In the genomic region with DNA sequence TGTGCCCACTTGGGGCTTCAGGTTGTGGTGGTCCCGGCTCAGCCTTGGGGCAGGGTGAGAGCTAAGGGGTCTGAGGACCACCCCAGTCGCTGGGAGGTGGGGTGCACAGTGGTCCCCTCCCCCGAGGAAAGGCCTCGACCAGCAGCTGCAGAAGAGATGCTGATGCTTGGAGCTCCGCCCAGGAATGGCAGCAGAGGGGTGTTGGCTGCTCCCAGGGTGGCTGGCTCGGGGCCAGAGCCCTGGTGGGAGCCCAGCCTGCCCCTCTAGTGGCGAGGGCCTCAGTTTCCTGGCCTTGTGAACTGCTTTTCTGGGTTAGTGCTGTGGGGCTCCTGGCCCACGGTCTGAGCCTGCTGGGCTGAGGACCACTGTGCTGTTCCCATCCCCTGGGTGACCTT, we compare ENCODE assay signal across 1 cellular context.
TF ChIP-seq lines count a peak whose summit lies in the region.

No MANE protein-coding gene starts in this region.

TF ChIP-seq in HEK293, 187 proteins besides CTCF, POLR2A, EP300 and RAD21 (continued from another document):
- no peak for TF ChIP-seq ZBTB1 (tag by site-specific recombination; IDR thresholded peaks at IDR 0.05)
- no peak for TF ChIP-seq ZNF843 (tag by site-specific recombination; IDR thresholded peaks at IDR 0.05)
- TF ChIP-seq HOXC10 (CRISPR knock-in tag; IDR thresholded peaks at IDR 0.05): no peak
- no peak for TF ChIP-seq ZNF837 (tag by site-specific recombination; IDR thresholded peaks at IDR 0.05)
- TF ChIP-seq ZNF510 (tag by site-specific recombination; IDR thresholded peaks at IDR 0.05; ENCODE audit: insufficient replicate concordance): no peak
- TF ChIP-seq ZEB2 (tag by site-specific recombination; IDR thresholded peaks at IDR 0.05): no peak
- TF ChIP-seq ZNF621 (tag by site-specific recombination; IDR thresholded peaks at IDR 0.05): no peak
- TF ChIP-seq ZNF155 (tag by site-specific recombination; IDR thresholded peaks at IDR 0.05): no peak
- no peak for TF ChIP-seq GLI2 (tag by site-specific recombination; IDR thresholded peaks at IDR 0.05; ENCODE audit: borderline replicate concordance, low read depth)
- TF ChIP-seq, protein P1, sequence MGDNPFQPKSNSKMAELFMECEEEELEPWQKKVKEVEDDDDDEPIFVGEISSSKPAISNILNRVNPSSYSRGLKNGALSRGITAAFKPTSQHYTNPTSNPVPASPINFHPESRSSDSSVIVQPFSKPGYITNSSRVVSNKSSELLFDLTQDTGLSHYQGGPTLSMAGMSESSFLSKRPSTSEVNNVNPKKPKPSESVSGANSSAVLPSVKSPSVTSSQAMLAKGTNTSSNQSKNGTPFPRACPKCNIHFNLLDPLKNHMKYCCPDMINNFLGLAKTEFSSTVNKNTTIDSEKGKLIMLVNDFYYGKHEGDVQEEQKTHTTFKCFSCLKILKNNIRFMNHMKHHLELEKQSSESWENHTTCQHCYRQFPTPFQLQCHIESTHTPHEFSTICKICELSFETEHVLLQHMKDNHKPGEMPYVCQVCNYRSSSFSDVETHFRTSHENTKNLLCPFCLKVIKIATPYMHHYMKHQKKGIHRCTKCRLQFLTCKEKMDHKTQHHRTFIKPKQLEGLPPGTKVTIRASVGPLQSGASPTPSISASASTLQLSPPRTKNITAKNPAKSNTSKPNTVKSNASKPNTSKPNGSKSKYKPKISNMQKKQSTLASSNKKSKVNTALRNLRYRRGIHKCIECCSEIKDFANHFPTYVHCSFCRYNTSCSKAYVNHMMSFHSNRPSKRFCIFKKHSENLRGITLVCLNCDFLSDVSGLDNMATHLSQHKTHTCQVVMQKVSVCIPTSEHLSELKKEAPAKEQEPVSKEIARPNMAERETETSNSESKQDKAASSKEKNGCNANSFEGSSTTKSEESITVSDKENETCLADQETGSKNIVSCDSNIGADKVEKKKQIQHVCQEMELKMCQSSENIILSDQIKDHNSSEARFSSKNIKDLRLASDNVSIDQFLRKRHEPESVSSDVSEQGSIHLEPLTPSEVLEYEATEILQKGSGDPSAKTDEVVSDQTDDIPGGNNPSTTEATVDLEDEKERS (tag by site-specific recombination; IDR thresholded peaks at IDR 0.05): no peak
- TF ChIP-seq ZNF169 (tag by site-specific recombination; IDR thresholded peaks at IDR 0.05): no peak
- TF ChIP-seq, protein P2, sequence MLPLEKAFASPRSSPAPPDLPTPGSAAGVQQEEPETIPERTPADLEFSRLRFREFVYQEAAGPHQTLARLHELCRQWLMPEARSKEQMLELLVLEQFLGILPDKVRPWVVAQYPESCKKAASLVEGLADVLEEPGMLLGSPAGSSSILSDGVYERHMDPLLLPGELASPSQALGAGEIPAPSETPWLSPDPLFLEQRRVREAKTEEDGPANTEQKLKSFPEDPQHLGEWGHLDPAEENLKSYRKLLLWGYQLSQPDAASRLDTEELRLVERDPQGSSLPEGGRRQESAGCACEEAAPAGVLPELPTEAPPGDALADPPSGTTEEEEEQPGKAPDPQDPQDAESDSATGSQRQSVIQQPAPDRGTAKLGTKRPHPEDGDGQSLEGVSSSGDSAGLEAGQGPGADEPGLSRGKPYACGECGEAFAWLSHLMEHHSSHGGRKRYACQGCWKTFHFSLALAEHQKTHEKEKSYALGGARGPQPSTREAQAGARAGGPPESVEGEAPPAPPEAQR (tag by site-specific recombination; IDR thresholded peaks at IDR 0.05): no peak
- TF ChIP-seq EGR2 (tag by site-specific recombination; IDR thresholded peaks at IDR 0.05; ENCODE audit: low read depth): no peak
- TF ChIP-seq ZBTB20 (tag by site-specific recombination; IDR thresholded peaks at IDR 0.05): peak; percentile 64; the same call in 1 of the 2 replicates
- no peak for TF ChIP-seq SCRT2 (tag by site-specific recombination; IDR thresholded peaks at IDR 0.05)
- TF ChIP-seq, protein P3, sequence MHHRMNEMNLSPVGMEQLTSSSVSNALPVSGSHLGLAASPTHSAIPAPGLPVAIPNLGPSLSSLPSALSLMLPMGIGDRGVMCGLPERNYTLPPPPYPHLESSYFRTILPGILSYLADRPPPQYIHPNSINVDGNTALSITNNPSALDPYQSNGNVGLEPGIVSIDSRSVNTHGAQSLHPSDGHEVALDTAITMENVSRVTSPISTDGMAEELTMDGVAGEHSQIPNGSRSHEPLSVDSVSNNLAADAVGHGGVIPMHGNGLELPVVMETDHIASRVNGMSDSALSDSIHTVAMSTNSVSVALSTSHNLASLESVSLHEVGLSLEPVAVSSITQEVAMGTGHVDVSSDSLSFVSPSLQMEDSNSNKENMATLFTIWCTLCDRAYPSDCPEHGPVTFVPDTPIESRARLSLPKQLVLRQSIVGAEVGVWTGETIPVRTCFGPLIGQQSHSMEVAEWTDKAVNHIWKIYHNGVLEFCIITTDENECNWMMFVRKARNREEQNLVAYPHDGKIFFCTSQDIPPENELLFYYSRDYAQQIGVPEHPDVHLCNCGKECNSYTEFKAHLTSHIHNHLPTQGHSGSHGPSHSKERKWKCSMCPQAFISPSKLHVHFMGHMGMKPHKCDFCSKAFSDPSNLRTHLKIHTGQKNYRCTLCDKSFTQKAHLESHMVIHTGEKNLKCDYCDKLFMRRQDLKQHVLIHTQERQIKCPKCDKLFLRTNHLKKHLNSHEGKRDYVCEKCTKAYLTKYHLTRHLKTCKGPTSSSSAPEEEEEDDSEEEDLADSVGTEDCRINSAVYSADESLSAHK (tag by site-specific recombination; IDR thresholded peaks at IDR 0.05): no peak
- TF ChIP-seq BCL11A (tag by site-specific recombination; IDR thresholded peaks at IDR 0.05; ENCODE audit: low read depth): no peak
- TF ChIP-seq ZNF133 (tag by site-specific recombination; IDR thresholded peaks at IDR 0.05): no peak
- no peak for TF ChIP-seq ZNF561 (tag by site-specific recombination; IDR thresholded peaks at IDR 0.05; ENCODE audit: borderline replicate concordance)
- no peak for TF ChIP-seq KLF16 (tag by site-specific recombination; IDR thresholded peaks at IDR 0.05)
- no peak for TF ChIP-seq ZNF677 (tag by site-specific recombination; IDR thresholded peaks at IDR 0.05)
- TF ChIP-seq ZNF335 (tag by site-specific recombination; conservative IDR thresholded peaks at IDR 0.05): 0 out of 2 replicates have a peak, but pooled peaks have one; percentile 17
- peak; percentile 65 for TF ChIP-seq GLIS1 (tag by site-specific recombination; IDR thresholded peaks at IDR 0.05)
- TF ChIP-seq ZNF248 (tag by site-specific recombination; IDR thresholded peaks at IDR 0.05): no peak
- no peak for TF ChIP-seq ZNF558 (tag by site-specific recombination; IDR thresholded peaks at IDR 0.05)
- no peak for TF ChIP-seq ZXDB (tag by site-specific recombination; IDR thresholded peaks at IDR 0.05)
- TF ChIP-seq ZNF114 (tag by site-specific recombination; IDR thresholded peaks at IDR 0.05): no peak
- no peak for TF ChIP-seq SETDB1 (IDR thresholded peaks at IDR 0.05; ENCODE audit: insufficient read length, low read length)
- no peak for TF ChIP-seq WT1 (tag by site-specific recombination; IDR thresholded peaks at IDR 0.05)
- no peak for TF ChIP-seq ZSCAN23 (tag by site-specific recombination; IDR thresholded peaks at IDR 0.05)
- no peak for TF ChIP-seq KLF9 (tag by site-specific recombination; IDR thresholded peaks at IDR 0.05; ENCODE audit: low read depth)
- TF ChIP-seq ZNF600 (tag by site-specific recombination; IDR thresholded peaks at IDR 0.05): no peak
- TF ChIP-seq ZNF549 (tag by site-specific recombination; IDR thresholded peaks at IDR 0.05): no peak
- TF ChIP-seq SCRT1 (tag by site-specific recombination; IDR thresholded peaks at IDR 0.05; ENCODE audit: borderline replicate concordance): no peak
- no peak for TF ChIP-seq ZNF2 (tag by site-specific recombination; IDR thresholded peaks at IDR 0.05)
- TF ChIP-seq, protein P4, sequence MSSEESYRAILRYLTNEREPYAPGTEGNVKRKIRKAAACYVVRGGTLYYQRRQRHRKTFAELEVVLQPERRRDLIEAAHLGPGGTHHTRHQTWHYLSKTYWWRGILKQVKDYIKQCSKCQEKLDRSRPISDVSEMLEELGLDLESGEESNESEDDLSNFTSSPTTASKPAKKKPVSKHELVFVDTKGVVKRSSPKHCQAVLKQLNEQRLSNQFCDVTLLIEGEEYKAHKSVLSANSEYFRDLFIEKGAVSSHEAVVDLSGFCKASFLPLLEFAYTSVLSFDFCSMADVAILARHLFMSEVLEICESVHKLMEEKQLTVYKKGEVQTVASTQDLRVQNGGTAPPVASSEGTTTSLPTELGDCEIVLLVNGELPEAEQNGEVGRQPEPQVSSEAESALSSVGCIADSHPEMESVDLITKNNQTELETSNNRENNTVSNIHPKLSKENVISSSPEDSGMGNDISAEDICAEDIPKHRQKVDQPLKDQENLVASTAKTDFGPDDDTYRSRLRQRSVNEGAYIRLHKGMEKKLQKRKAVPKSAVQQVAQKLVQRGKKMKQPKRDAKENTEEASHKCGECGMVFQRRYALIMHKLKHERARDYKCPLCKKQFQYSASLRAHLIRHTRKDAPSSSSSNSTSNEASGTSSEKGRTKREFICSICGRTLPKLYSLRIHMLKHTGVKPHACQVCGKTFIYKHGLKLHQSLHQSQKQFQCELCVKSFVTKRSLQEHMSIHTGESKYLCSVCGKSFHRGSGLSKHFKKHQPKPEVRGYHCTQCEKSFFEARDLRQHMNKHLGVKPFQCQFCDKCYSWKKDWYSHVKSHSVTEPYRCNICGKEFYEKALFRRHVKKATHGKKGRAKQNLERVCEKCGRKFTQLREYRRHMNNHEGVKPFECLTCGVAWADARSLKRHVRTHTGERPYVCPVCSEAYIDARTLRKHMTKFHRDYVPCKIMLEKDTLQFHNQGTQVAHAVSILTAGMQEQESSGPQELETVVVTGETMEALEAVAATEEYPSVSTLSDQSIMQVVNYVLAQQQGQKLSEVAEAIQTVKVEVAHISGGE (tag by site-specific recombination; conservative IDR thresholded peaks at IDR 0.05; ENCODE audit: low read depth): no peak
